Comparison of ENCODE assay signal across 12 cellular contexts in the genomic region with DNA sequence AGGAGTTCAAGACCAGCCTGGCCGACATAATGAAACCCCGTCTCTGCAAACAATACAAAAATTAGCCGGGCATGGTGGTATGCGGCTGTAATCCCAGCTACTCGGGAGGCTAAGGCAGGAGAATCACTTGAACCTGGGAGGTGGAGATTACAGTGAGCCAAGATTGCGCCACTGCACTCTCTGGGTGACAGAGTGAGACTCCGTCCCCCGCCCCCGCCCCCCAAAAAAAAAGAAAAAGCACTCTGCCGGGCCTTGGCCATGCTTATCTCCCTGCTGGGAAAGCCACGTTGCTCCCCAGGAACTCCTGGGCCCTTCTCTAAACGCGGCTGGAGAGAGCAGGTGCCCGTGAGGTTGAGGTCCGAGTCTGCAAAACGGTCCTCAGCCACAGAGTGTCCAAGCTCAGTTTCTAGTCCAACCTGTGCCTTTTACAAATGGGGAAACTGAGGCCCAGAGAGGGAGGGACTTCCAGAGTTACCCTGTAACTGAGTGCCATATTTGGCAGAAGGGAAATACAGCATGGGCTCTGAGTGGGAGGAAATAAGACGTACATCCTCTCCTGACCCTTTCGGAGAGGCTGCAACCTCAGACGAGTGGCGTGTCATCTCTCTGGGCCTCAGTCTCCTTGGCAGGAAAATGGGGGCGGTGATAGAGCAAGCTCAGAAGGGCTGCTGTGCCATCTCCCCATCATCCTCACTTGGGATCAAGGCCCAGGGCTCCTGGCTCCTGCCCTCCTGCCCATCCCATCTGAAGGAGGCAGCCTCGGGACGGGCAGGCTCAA. TPM values are rescaled to one million over a fixed set of nuclear protein-coding genes. Genes with fewer than 3 reads are reported as not detected.
DNase-seq lines count a peak whose midpoint lies in the region; ATAC-seq and TF ChIP-seq lines count a peak whose summit lies in the region.
"Had no signal": no experiment of that assay in that cellular context is flagged by ENCODE, and none has a peak within 500 bp of the region (broad histone marks: within the 10 kb centered on the region; RNA-seq: fewer than 3 reads in every experiment).

No MANE protein-coding gene starts in this region.

- no peak overlapping the region for H3K4me2 ChIP-seq in osteoblast (ENCODE audit: insufficient read depth, low read length)

- no peak for DNase-seq in left ventricle myocardium inferior
- no peak for DNase-seq in cardiac septum (ENCODE audit: low spot score)
- no peak for DNase-seq in caudate nucleus (lab: John Stamatoyannopoulos, UW)
- peak; percentile 74 for DNase-seq in osteoblast (ENCODE audit: insufficient read length, low spot score, missing footprints)
- no peak for DNase-seq in vagina (ENCODE audit: extremely low spot score in 2 of 2)
- DNase-seq in NOMO-1 treated with dmso at 0.1 percent for 144 hours (lab: John Stamatoyannopoulos, UW; ENCODE audit: unreplicated experiment), result no peak
- DNase-seq: effector memory CD4-positive, alpha-beta T cell; GOT3; stimulated activated CD4-positive, alpha-beta T cell treated with anti-CD3 and anti-CD28 coated beads, Interleukin-12 subunit alpha, Interleukin-12 subunit beta, amount 100 ng/mL, for 4 hours had no signal

- peaks cover 65% of the 10 kb centered on the region for H3K79me2 ChIP-seq in osteoblast (ENCODE audit: insufficient read depth, low read length)

- ATAC-seq in HG02852 (IDR thresholded peaks at IDR 0.05; ENCODE audit: unreplicated experiment) (no peak), HG03378 (IDR thresholded peaks at IDR 0.05; ENCODE audit: unreplicated experiment) (no peak)

- no peak for TF ChIP-seq POLR2A in vagina (IDR thresholded peaks at IDR 0.05)

- H3K36me3 ChIP-seq in left ventricle myocardium inferior (peaks cover 44% of the 10 kb centered on the region), osteoblast (ENCODE audit: insufficient read depth, low read length) (peaks cover 43% of the 10 kb centered on the region), vagina (peaks cover 0 to 19% of the 10 kb centered on the region in 2 donors)

- no peaks in the 10 kb centered on the region for H3K27me3 ChIP-seq in left ventricle myocardium inferior (ENCODE audit: low read depth)
- no peaks in the 10 kb centered on the region for H3K27me3 ChIP-seq in osteoblast (ENCODE audit: insufficient read depth, low read length)
- H3K27me3 ChIP-seq in vagina, result no peaks in the 10 kb centered on the region
- H3K27me3 ChIP-seq: BLaER1 treated with 17β-estradiol and CSF1 and Interleukin-3, amounts not matched to agents 10 nM and 100 nM had no signal

- intact Hi-C loops in left ventricle myocardium inferior (cut with micrococcal nuclease), result no loop called here
- intact Hi-C loops in cardiac septum (cut with DNase I), result no loop called here
- intact Hi-C loops in vagina (cut with DNase I), result no loop called here

- H3K27ac ChIP-seq in left ventricle myocardium inferior (replicated peaks) (peak overlapping the region; percentile 90), caudate nucleus (ENCODE audit: low read depth, low read length) (peak overlapping the region; percentile 28), osteoblast (ENCODE audit: low read depth, low read length) (no peak overlapping the region), vagina (peak overlapping the region; percentile 96)

- H3K9me3 ChIP-seq in left ventricle myocardium inferior (replicated peaks) (no peaks in the 10 kb centered on the region), osteoblast (ENCODE audit: low read depth, low read length) (no peaks in the 10 kb centered on the region), vagina (no peaks in the 10 kb centered on the region)
- H3K9me3 ChIP-seq: BLaER1 treated with 17β-estradiol and CSF1 and Interleukin-3, amounts not matched to agents 10 nM and 100 nM had no signal

- TF ChIP-seq CTCF in left ventricle myocardium inferior (IDR thresholded peaks at IDR 0.05; ENCODE audit: borderline replicate concordance) (no peak), osteoblast (IDR thresholded peaks at IDR 0.05; ENCODE audit: extremely low read depth, low read depth, low read length) (no peak), vagina (IDR thresholded peaks at IDR 0.05) (no peak)

- no peaks in the 10 kb centered on the region for H4K20me1 ChIP-seq in osteoblast (ENCODE audit: insufficient read depth, low read length)

- peaks cover 100% of the 10 kb centered on the region for H3K4me1 ChIP-seq in left ventricle myocardium inferior
- H3K4me1 ChIP-seq in osteoblast (ENCODE audit: insufficient read depth, low read length), result peaks cover 38% of the 10 kb centered on the region
- H3K4me1 ChIP-seq in vagina, result peaks cover 91% of the 10 kb centered on the region

- no peak overlapping the region for H2AFZ ChIP-seq in osteoblast (ENCODE audit: low read length)

- H3K4me3 ChIP-seq in left ventricle myocardium inferior, result peak overlapping the region; percentile 37
- no peak overlapping the region for H3K4me3 ChIP-seq in osteoblast (ENCODE audit: insufficient read depth, low read length)
- H3K4me3 ChIP-seq in vagina, result no peak overlapping the region
- H3K4me3 ChIP-seq: BLaER1 treated with 17β-estradiol and CSF1 and Interleukin-3, amounts not matched to agents 10 nM and 100 nM had no signal

RNA-seq across cellular contexts. Expression of a gene that starts 6.6 kb away (rescaled TPM):
- total RNA-seq in left ventricle myocardium inferior, result 20.3 TPM
- 21.9 TPM for total RNA-seq in cardiac septum
- total RNA-seq in osteoblast, result 7.6 and 8.0 TPM in 2 replicates
- 23.6 TPM for total RNA-seq in vagina

RNA-seq across cellular contexts. Expression of a gene that starts 32.3 kb away (rescaled TPM):
- total RNA-seq in left ventricle myocardium inferior, result 19.8 TPM
- 24.2 TPM for total RNA-seq in cardiac septum
- 38.0 and 39.8 TPM in 2 replicates for total RNA-seq in osteoblast
- total RNA-seq in vagina, result 110 TPM

RNA-seq across cellular contexts. Expression of a gene that starts 32.4 kb away (rescaled TPM):
- total RNA-seq in left ventricle myocardium inferior (12.1 TPM), cardiac septum (9.2 TPM), osteoblast (3.3 and 4.7 TPM in 2 replicates), vagina (11.0 TPM)

RNA-seq across cellular contexts. Expression of a gene that starts 33.2 kb away (rescaled TPM):
- total RNA-seq in left ventricle myocardium inferior (8.4 TPM), cardiac septum (9.8 TPM), osteoblast (28.6 and 29.5 TPM in 2 replicates), vagina (8.1 TPM)

RNA-seq across cellular contexts. Expression of a gene that starts 33.3 kb away (rescaled TPM):
- total RNA-seq in left ventricle myocardium inferior (15.9 TPM), cardiac septum (36.3 TPM), osteoblast (28.9 and 30.0 TPM in 2 replicates), vagina (69.0 TPM)
